ENCODE assay signal across 12 cellular contexts in genomic region chrX:102767287-102767686, GRCh38.
"Had no signal": no experiment of that assay in that cellular context is flagged by ENCODE, and none has a peak within 500 bp of the region (broad histone marks: within the 10 kb centered on the region; RNA-seq: fewer than 3 reads in every experiment).

No MANE protein-coding gene starts in this region.

- ATAC-seq: gastrocnemius medialis, heart left ventricle had no signal

- H3K4me3 ChIP-seq: gastrocnemius medialis, heart left ventricle, thoracic aorta had no signal

- H3K27ac Mint-ChIP-seq: activated naive CD8-positive, alpha-beta T cell treated with anti-CD3 and anti-CD28 coated beads, Interleukin-2, amount 10 ng/mL, durations not matched to agents 7 days and 5 days had no signal

- H3K9me3 Mint-ChIP-seq: activated naive CD8-positive, alpha-beta T cell treated with anti-CD3 and anti-CD28 coated beads, Interleukin-2, amount 10 ng/mL, durations not matched to agents 7 days and 5 days; immature natural killer cell had no signal

- H3K27me3 ChIP-seq: gastrocnemius medialis had no signal

- H3K36me3 ChIP-seq: gastrocnemius medialis, heart left ventricle, thoracic aorta had no signal

- H3K36me3 Mint-ChIP-seq: activated naive CD8-positive, alpha-beta T cell treated with anti-CD3 and anti-CD28 coated beads, Interleukin-2, amount 10 ng/mL, durations not matched to agents 7 days and 5 days; immature natural killer cell had no signal

- H3K4me3 Mint-ChIP-seq: activated naive CD8-positive, alpha-beta T cell treated with anti-CD3 and anti-CD28 coated beads, Interleukin-2, amount 10 ng/mL, durations not matched to agents 7 days and 5 days had no signal

- H3K27me3 Mint-ChIP-seq: activated naive CD8-positive, alpha-beta T cell treated with anti-CD3 and anti-CD28 coated beads, Interleukin-2, amount 10 ng/mL, durations not matched to agents 7 days and 5 days had no signal

- H3K27ac ChIP-seq: gastrocnemius medialis, parathyroid adenoma, thoracic aorta had no signal

- DNase-seq: activated CD8-positive, alpha-beta memory T cell treated with anti-CD3 and anti-CD28 coated beads for 24 hours; activated naive CD8-positive, alpha-beta T cell treated with anti-CD3 and anti-CD28 coated beads, Interleukin-2, amount 10 ng/mL, durations not matched to agents 7 days and 5 days; aorta; gastrocnemius medialis; heart left ventricle; immature natural killer cell; stimulated activated CD4-positive, alpha-beta T cell treated with anti-CD3 and anti-CD28 coated beads, Interleukin-12 subunit alpha, Interleukin-12 subunit beta, amount 100 ng/mL, for 4 hours; stimulated activated CD4-positive, alpha-beta T cell treated with anti-CD3 and anti-CD28 coated beads, Interleukin-2, amount 100 ng/mL, for 24 hours; SW 1271; T1000 had no signal
